Comparison of ENCODE assay signal across 14 cellular contexts in the genomic region with DNA sequence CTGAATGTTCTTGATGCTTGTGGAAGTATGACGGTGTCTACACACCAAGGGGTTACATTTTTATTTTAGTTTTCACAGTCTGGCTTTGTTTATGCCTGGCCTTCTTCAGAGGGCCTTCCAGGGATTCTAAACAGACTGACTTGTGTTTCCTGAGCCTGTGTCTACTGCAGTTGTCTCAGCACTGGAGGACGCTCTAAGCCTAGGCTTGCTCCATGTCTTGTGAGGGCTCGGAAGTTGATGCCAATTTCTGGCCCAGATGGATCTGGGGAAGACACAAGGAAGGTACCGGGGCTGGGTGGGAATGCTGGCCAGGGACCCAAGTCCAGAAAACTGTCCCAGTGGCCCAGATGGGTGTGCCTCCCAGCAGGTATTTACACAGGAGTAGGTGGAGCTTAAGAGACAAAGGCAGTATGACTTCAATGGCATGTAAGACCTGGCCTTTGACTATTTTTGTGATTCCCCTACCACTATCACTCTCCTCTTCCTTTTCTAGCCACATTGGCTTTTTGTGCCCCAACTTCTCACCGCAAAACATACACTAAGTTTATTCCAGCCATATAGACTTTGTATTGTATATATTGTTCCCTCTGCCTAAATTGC.
"Had no signal": no experiment of that assay in that cellular context is flagged by ENCODE, and none has a peak within 500 bp of the region (broad histone marks: within the 10 kb centered on the region; RNA-seq: fewer than 3 reads in every experiment).

No MANE protein-coding gene starts in this region.

- H3K27ac Mint-ChIP-seq: activated naive CD4-positive, alpha-beta T cell treated with anti-CD3 and anti-CD28 coated beads, Interleukin-2, amount 50 U/mL, for 72 hours; dendritic cell treated with granulocyte-macrophage colony-stimulating factor and Interleukin-4, amounts not matched to agents 40 ng/mL and 50 ng/mL, for 4 days; stimulated activated naive CD8-positive, alpha-beta T cell treated with anti-CD3 and anti-CD28 coated beads, Interleukin-15, Interleukin-2, amounts not matched to agents 100 ng/mL and 50 ng/mL, for 24 hours had no signal

- DNase-seq: activated CD4-positive, CD25-positive, alpha-beta regulatory T cell treated with anti-CD3 and anti-CD28 coated beads, Interleukin-2, amount 50 U/mL, for 72 hours; activated CD8-positive, alpha-beta memory T cell treated with anti-CD3 and anti-CD28 coated beads for 24 hours; activated CD8-positive, alpha-beta memory T cell treated with anti-CD3 and anti-CD28 coated beads, Interleukin-2, amount 50 U/mL, for 48 hours; activated gamma-delta T cell; effector CD8-positive, alpha-beta T cell; left lung; T1000; transverse colon had no signal

- H3K36me3 ChIP-seq: esophagus muscularis mucosa, left lung, right atrium auricular region, transverse colon had no signal

- ATAC-seq: activated naive CD4-positive, alpha-beta T cell treated with anti-CD3 and anti-CD28 coated beads, Interleukin-2, amount 50 U/mL, for 72 hours; left lung had no signal

- H3K4me3 ChIP-seq: esophagus muscularis mucosa, left lung, right atrium auricular region, transverse colon had no signal

- H3K27ac ChIP-seq: esophagus muscularis mucosa, left lung, right atrium auricular region, transverse colon had no signal

- H3K27me3 Mint-ChIP-seq: dendritic cell treated with granulocyte-macrophage colony-stimulating factor and Interleukin-4, amounts not matched to agents 40 ng/mL and 50 ng/mL, for 4 days; progenitor cell of endocrine pancreas had no signal

- H3K9me3 ChIP-seq: transverse colon had no signal

- H3K4me1 ChIP-seq: esophagus muscularis mucosa, left lung, right atrium auricular region, transverse colon had no signal

- H3K4me3 Mint-ChIP-seq: dendritic cell treated with granulocyte-macrophage colony-stimulating factor and Interleukin-4, amounts not matched to agents 40 ng/mL and 50 ng/mL, for 4 days; stimulated activated naive CD8-positive, alpha-beta T cell treated with anti-CD3 and anti-CD28 coated beads, Interleukin-15, Interleukin-2, amounts not matched to agents 100 ng/mL and 50 ng/mL, for 24 hours had no signal

- H3K9me3 Mint-ChIP-seq: dendritic cell treated with granulocyte-macrophage colony-stimulating factor and Interleukin-4, amounts not matched to agents 40 ng/mL and 50 ng/mL, for 4 days had no signal

- H3K27me3 ChIP-seq: esophagus muscularis mucosa, left lung, right atrium auricular region, transverse colon had no signal
